Comparison of ENCODE assay signal across 19 cellular contexts in the genomic region with DNA sequence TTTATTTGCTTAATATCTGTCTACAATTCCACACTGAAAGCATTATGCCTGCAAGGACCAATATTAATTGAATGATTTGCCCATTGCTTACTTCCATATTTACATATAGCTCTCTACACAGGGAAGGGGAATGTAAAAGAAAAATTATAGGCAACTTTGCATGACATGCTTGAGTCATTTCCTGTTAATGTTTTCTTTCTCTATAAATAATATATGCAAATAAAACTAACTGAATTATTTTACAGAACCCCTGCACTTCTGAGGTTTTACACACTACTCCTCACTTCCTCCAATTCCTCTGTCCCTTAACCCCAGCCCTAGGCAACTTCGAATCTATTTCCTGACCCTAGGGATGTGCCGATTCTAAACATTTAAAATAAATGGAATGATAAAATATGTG.
"Had no signal": no experiment of that assay in that cellular context is flagged by ENCODE, and none has a peak within 500 bp of the region (broad histone marks: within the 10 kb centered on the region; RNA-seq: fewer than 3 reads in every experiment).

No MANE protein-coding gene starts in this region.

- H3K36me3 Mint-ChIP-seq: activated naive CD4-positive, alpha-beta T cell treated with anti-CD3 and anti-CD28 coated beads, Interleukin-2, amount 50 U/mL, for 24 hours; stimulated activated memory B cell treated with anti-CD40 and anti-IgM and Interleukin-4, amounts not matched to agents 10 μg/mL and 1 μg/mL and 100 μg/mL, for 72 hours; WTC11 had no signal

- H3K27me3 ChIP-seq: adrenal gland, colonic mucosa, esophagus squamous epithelium, right atrium auricular region, uterus had no signal

- H3K4me3 ChIP-seq: adrenal gland, colonic mucosa, esophagus squamous epithelium, right atrium auricular region, uterus had no signal

- H3K4me1 Mint-ChIP-seq: activated naive CD4-positive, alpha-beta T cell treated with anti-CD3 and anti-CD28 coated beads, Interleukin-2, amount 50 U/mL, for 24 hours; stimulated activated memory B cell treated with anti-CD40 and anti-IgM and Interleukin-4, amounts not matched to agents 10 μg/mL and 1 μg/mL and 100 μg/mL, for 72 hours; WTC11 had no signal

- DNase-seq: activated CD4-positive, alpha-beta T cell treated with anti-CD3 and anti-CD28 coated beads for 48 hours; activated CD8-positive, alpha-beta T cell treated with anti-CD3 and anti-CD28 coated beads for 36 hours; activated effector memory CD4-positive, alpha-beta T cell treated with Interleukin-2 at 50 U/mL for 16 hours; activated T-cell treated with anti-CD3 and anti-CD28 coated beads, Interleukin-2, amount 50 U/mL, for 4 hours; adrenal gland; central memory CD4-positive, alpha-beta T cell; colonic mucosa; esophagus squamous epithelium; kidney glomerular epithelial cell; mesendoderm; nucleus accumbens; stimulated activated CD4-positive, alpha-beta T cell treated with anti-CD3 and anti-CD28 coated beads, Interleukin-2, amount 100 ng/mL, for 48 hours; uterus had no signal

- H3K9me3 ChIP-seq: adrenal gland, colonic mucosa, esophagus squamous epithelium, right atrium auricular region, uterus had no signal

- H3K27ac ChIP-seq: adrenal gland, colonic mucosa, esophagus squamous epithelium, right atrium auricular region, uterus had no signal

- H3K36me3 ChIP-seq: adrenal gland, colonic mucosa, esophagus squamous epithelium, right atrium auricular region, uterus had no signal

- H3K27me3 Mint-ChIP-seq: activated CD8-positive, alpha-beta T cell treated with anti-CD3 and anti-CD28 coated beads for 36 hours; progenitor cell of endocrine pancreas; stimulated activated memory B cell treated with anti-CD40 and anti-IgM and Interleukin-4, amounts not matched to agents 10 μg/mL and 1 μg/mL and 100 μg/mL, for 72 hours had no signal

- H3K27ac Mint-ChIP-seq: activated CD8-positive, alpha-beta T cell treated with anti-CD3 and anti-CD28 coated beads for 36 hours; activated naive CD4-positive, alpha-beta T cell treated with anti-CD3 and anti-CD28 coated beads, Interleukin-2, amount 50 U/mL, for 24 hours; nephron; progenitor cell of endocrine pancreas; stimulated activated memory B cell treated with anti-CD40 and anti-IgM and Interleukin-4, amounts not matched to agents 10 μg/mL and 1 μg/mL and 100 μg/mL, for 72 hours; WTC11 had no signal

- H3K4me3 Mint-ChIP-seq: activated CD8-positive, alpha-beta T cell treated with anti-CD3 and anti-CD28 coated beads for 36 hours; activated naive CD4-positive, alpha-beta T cell treated with anti-CD3 and anti-CD28 coated beads, Interleukin-2, amount 50 U/mL, for 24 hours; activated T-cell treated with anti-CD3 and anti-CD28 coated beads, Interleukin-2, amount 50 U/mL, for 4 hours; nephron; stimulated activated memory B cell treated with anti-CD40 and anti-IgM and Interleukin-4, amounts not matched to agents 10 μg/mL and 1 μg/mL and 100 μg/mL, for 72 hours; WTC11 had no signal

- ATAC-seq: activated CD8-positive, alpha-beta T cell treated with anti-CD3 and anti-CD28 coated beads for 36 hours; activated T-cell treated with anti-CD3 and anti-CD28 coated beads, Interleukin-2, amount 50 U/mL, for 4 hours; stimulated activated memory B cell treated with anti-CD40 and anti-IgM and Interleukin-4, amounts not matched to agents 10 μg/mL and 1 μg/mL and 100 μg/mL, for 72 hours; WTC11 had no signal

- H3K4me1 ChIP-seq: adrenal gland, colonic mucosa, esophagus squamous epithelium, right atrium auricular region, uterus had no signal

- H3K9me3 Mint-ChIP-seq: activated naive CD4-positive, alpha-beta T cell treated with anti-CD3 and anti-CD28 coated beads, Interleukin-2, amount 50 U/mL, for 24 hours; activated T-cell treated with anti-CD3 and anti-CD28 coated beads, Interleukin-2, amount 50 U/mL, for 4 hours; nephron; stimulated activated memory B cell treated with anti-CD40 and anti-IgM and Interleukin-4, amounts not matched to agents 10 μg/mL and 1 μg/mL and 100 μg/mL, for 72 hours; WTC11 had no signal
